In the genomic region with DNA sequence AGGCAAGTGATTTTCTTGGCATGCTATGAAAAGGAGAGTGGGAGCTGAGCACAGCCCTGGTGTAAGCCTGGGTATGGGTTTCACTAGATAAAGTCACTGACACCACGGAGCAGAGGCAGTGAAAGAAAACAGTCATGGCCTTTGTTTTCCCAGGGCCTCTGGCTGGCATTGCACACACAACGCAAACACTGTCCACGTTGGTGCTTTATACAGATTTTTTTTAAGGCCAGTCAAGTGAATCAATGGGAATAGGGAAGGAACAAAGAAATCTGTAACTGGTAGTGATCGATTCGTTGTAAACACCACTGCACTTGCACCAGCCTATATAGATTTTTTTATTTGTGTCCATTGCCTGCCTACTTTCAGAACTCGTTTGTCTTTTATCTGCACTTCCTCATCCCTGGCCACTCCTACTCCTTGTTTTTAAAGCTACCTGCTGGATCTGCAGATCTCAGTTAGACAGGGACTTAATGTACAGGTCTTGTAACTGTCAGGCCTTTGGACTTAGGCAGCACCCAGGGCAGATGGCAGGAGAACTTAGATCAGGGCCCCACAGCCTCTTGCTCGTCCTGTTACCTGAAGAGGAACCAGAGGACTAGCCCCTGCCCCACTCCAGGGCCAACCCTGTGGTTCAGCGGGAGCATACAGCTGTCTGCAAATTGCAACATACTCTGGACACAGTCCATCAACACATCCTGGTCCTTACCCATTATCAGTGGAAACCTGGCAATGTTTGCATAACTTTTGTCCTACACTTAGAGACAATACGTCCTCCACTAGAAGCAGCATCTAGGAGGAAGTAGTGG, we compare ENCODE assay signal across 8 cellular contexts.
DNase-seq lines count a peak whose midpoint lies in the region; ATAC-seq, FAIRE-seq and TF ChIP-seq lines count a peak whose summit lies in the region.

No MANE protein-coding gene starts in this region.

- no peak for ATAC-seq in HG03457 (IDR thresholded peaks at IDR 0.05; ENCODE audit: unreplicated experiment)

- H3K27me3 ChIP-seq in HL-60 (ENCODE audit: insufficient read depth, poor library complexity, severe bottlenecking) = no peaks in the 10 kb centered on the region
- no peaks in the 10 kb centered on the region for H3K27me3 ChIP-seq in neutrophil

- POLR2A ChIA-PET in RWPE1 (lab: Yijun Ruan, JAX; ENCODE audit: low non-redundant PET) (no interaction called here), GM10248 (lab: Yijun Ruan, JAX) (no interaction called here)

- TF ChIP-seq CTCF in HL-60 (IDR thresholded peaks at IDR 0.05; ENCODE audit: insufficient read depth, low read length) (no peak), RWPE1 (conservative IDR thresholded peaks at IDR 0.05; ENCODE audit: low read depth) (no peak), neutrophil (IDR thresholded peaks at IDR 0.05) (no peak), GM10248 (IDR thresholded peaks at IDR 0.05; ENCODE audit: control extremely low read depth, extremely low read depth, low read depth, missing control alignments) (no peak)

- no peaks in the 10 kb centered on the region for H3K36me3 ChIP-seq in neutrophil

- H3K9me3 ChIP-seq in neutrophil = no peaks in the 10 kb centered on the region

- CTCF ChIA-PET in RWPE1 (lab: Yijun Ruan, JAX) = no interaction called here
- CTCF ChIA-PET in GM10248 (lab: Yijun Ruan, JAX) = interaction anchor here (1.0 to 3.3 kb wide), 5 partner anchors 8 to 240 kb away, joined by 3 to 15 read pairs (median 8); a partner anchor contains a TSS

- H3K4me1 ChIP-seq in neutrophil (ENCODE audit: control insufficient read depth in 1 of 2, insufficient read depth in 1 of 2, low read depth in 1 of 2, low read length in 1 of 2) = peaks cover 59 to 60% of the 10 kb centered on the region in 2 experiments

- no peak overlapping the region for H3K4me3 ChIP-seq in HL-60 (replicated peaks; ENCODE audit: insufficient read depth, low read length)
- peak overlapping the region; percentile 21 to 28 for H3K4me3 ChIP-seq in neutrophil (ENCODE audit: low read depth in 1 of 2, low read length in 1 of 2)

- DNase-seq in HL-60 (ENCODE audit: low read depth in 1 of 2, low spot score in 1 of 2) (peak; percentile 94 to 100), RWPE1 (ENCODE audit: low spot score) (no peak), fibroblast of gingiva (ENCODE audit: low read depth) (peak; percentile 83), HTR-8/SVneo (ENCODE audit: insufficient read length, low spot score) (no peak), activated gamma-delta T cell treated with Interleukin-2 at 50 U/mL for 16 hours (no peak), GM10248 (ENCODE audit: extremely low spot score) (no peak)

- H3K27ac ChIP-seq in HL-60 (replicated peaks) (peak overlapping the region; percentile 66), RWPE1 (peak overlapping the region; percentile 60), neutrophil (peak overlapping the region; percentile 90)

- FAIRE-seq in HTR-8/SVneo (lab: Jason Lieb, UNC) = no peak

Comparison
In these comparisons a context has a peak if more than half of its experiments do, and no peak if none do; other contexts are left out.
1. DNase-seq: peak in HL-60 (2 of 2) and fibroblast of gingiva (single experiment); none in RWPE1 (single experiment), HTR-8/SVneo (single experiment), activated gamma-delta T cell treated with Interleukin-2 at 50 U/mL for 16 hours (single experiment) and GM10248 (single experiment).
2. Peak in every context shown above with its lines, with median percentiles within 50 percentile points of each other: H3K27ac ChIP-seq.